14 cellular contexts compared by ENCODE assay signal in genomic region chrX:18422325-18422724, GRCh38. TPM values are rescaled to one million over a fixed set of nuclear protein-coding genes. Genes with fewer than 3 reads are reported as not detected.
DNase-seq lines count a peak whose midpoint lies in the region; ATAC-seq, FAIRE-seq and TF ChIP-seq lines count a peak whose summit lies in the region.
"Had no signal": no experiment of that assay in that cellular context is flagged by ENCODE, and none has a peak within 500 bp of the region (broad histone marks: within the 10 kb centered on the region; RNA-seq: fewer than 3 reads in every experiment).

No MANE protein-coding gene starts in this region.

- H3K9me3 Mint-ChIP-seq in astrocyte (ENCODE audit: unreplicated experiment): no peaks in the 10 kb centered on the region
- H3K9me3 Mint-ChIP-seq: stimulated activated memory B cell treated with anti-CD40 and anti-IgM and Interleukin-4, amounts not matched to agents 10 μg/mL and 1 μg/mL and 100 μg/mL, for 72 hours had no signal

- no peak overlapping the region for H2AFZ ChIP-seq in astrocyte (ENCODE audit: low read depth, low read length)

- DNase-seq in ACHN (peak; percentile 70), H4 (ENCODE audit: low spot score) (peak; percentile 32), astrocyte (ENCODE audit: low read depth) (peak; percentile 80), foreskin keratinocyte (peak; percentile 51 to 75), SIG-M5 (lab: John Stamatoyannopoulos, UW) (no peak), cortex of kidney (lab: John Stamatoyannopoulos, UW) (no peak)
- DNase-seq in activated T-cell treated with anti-CD3 and anti-CD28 coated beads, Interleukin-2, amount 50 U/mL, for 48 hours: no peak
- DNase-seq: activated naive CD4-positive, alpha-beta T cell treated with anti-CD3 and anti-CD28 coated beads, Interleukin-2, amount 50 U/mL, for 16 hours; NCI-H1105; NCI-H446 had no signal

- H3K27me3 Mint-ChIP-seq in astrocyte (ENCODE audit: low read depth, unreplicated experiment): no peaks in the 10 kb centered on the region
- H3K27me3 Mint-ChIP-seq: stimulated activated memory B cell treated with anti-CD40 and anti-IgM and Interleukin-4, amounts not matched to agents 10 μg/mL and 1 μg/mL and 100 μg/mL, for 72 hours had no signal

- no peaks in the 10 kb centered on the region for H3K9me3 ChIP-seq in astrocyte (ENCODE audit: insufficient read depth, low read depth, low read length)

- ATAC-seq in foreskin keratinocyte: no peak
- ATAC-seq in GM19397 (IDR thresholded peaks at IDR 0.05; ENCODE audit: unreplicated experiment): no peak
- ATAC-seq: stimulated activated memory B cell treated with anti-CD40 and anti-IgM and Interleukin-4, amounts not matched to agents 10 μg/mL and 1 μg/mL and 100 μg/mL, for 72 hours had no signal

- no peak overlapping the region for H3K9ac ChIP-seq in astrocyte (ENCODE audit: low read length)
- H3K9ac ChIP-seq: BLaER1 treated with 17β-estradiol and CSF1 and Interleukin-3, amounts not matched to agents 10 nM and 100 nM had no signal

- in situ Hi-C loops in ACHN (cut with HindIII; ENCODE audit: low pct_ligation_motif_present, low pct_unique_long_range_greater_than_20kb, low sequenced_read_pairs): no loop called here

- H3K4me1 ChIP-seq in astrocyte (ENCODE audit: insufficient read depth, low read length) (peaks cover 3% of the 10 kb centered on the region), foreskin keratinocyte (no peaks in the 10 kb centered on the region)

- TF ChIP-seq CTCF in astrocyte (IDR thresholded peaks at IDR 0.05; ENCODE audit: insufficient read depth, low read depth, low read length) (no peak), foreskin keratinocyte (conservative IDR thresholded peaks at IDR 0.05) (no peak)

- no peak overlapping the region for H3K4me3 ChIP-seq in astrocyte (ENCODE audit: insufficient read depth, low read depth, low read length)
- H3K4me3 ChIP-seq: BLaER1 treated with 17β-estradiol and CSF1 and Interleukin-3, amounts not matched to agents 10 nM and 100 nM had no signal

- peak; percentile 75 for FAIRE-seq in astrocyte (lab: Jason Lieb, UNC)

- H3K4me3 Mint-ChIP-seq in astrocyte (ENCODE audit: unreplicated experiment): peak overlapping the region; percentile 47
- H3K4me3 Mint-ChIP-seq: stimulated activated memory B cell treated with anti-CD40 and anti-IgM and Interleukin-4, amounts not matched to agents 10 μg/mL and 1 μg/mL and 100 μg/mL, for 72 hours had no signal

- H3K4me1 Mint-ChIP-seq in astrocyte (ENCODE audit: low read depth, unreplicated experiment): peaks cover 6% of the 10 kb centered on the region

- peak overlapping the region; percentile 93 for H3K27ac Mint-ChIP-seq in astrocyte (ENCODE audit: unreplicated experiment)
- H3K27ac Mint-ChIP-seq: stimulated activated memory B cell treated with anti-CD40 and anti-IgM and Interleukin-4, amounts not matched to agents 10 μg/mL and 1 μg/mL and 100 μg/mL, for 72 hours had no signal

- H3K27me3 ChIP-seq in astrocyte (ENCODE audit: insufficient read depth, low read length) (no peaks in the 10 kb centered on the region), foreskin keratinocyte (no peaks in the 10 kb centered on the region)

- peak overlapping the region; percentile 51 for H3K27ac ChIP-seq in astrocyte (ENCODE audit: low read depth, low read length)
- no peak overlapping the region for H3K27ac ChIP-seq in foreskin keratinocyte
- H3K27ac ChIP-seq: BLaER1 treated with 17β-estradiol and CSF1 and Interleukin-3, amounts not matched to agents 10 nM and 100 nM; RWPE1 had no signal

- no peaks in the 10 kb centered on the region for H3K79me2 ChIP-seq in astrocyte (ENCODE audit: insufficient read depth, low read length)

- H3K36me3 Mint-ChIP-seq in astrocyte (ENCODE audit: low read depth, unreplicated experiment): no peaks in the 10 kb centered on the region
- H3K36me3 Mint-ChIP-seq: stimulated activated memory B cell treated with anti-CD40 and anti-IgM and Interleukin-4, amounts not matched to agents 10 μg/mL and 1 μg/mL and 100 μg/mL, for 72 hours had no signal

- peak overlapping the region; percentile 40 for H3K4me2 ChIP-seq in astrocyte (ENCODE audit: low read length)
- H3K4me2 ChIP-seq: BLaER1 treated with 17β-estradiol and CSF1 and Interleukin-3, amounts not matched to agents 10 nM and 100 nM had no signal

- no peaks in the 10 kb centered on the region for H3K36me3 ChIP-seq in astrocyte (ENCODE audit: insufficient read depth, low read length)
- H3K36me3 ChIP-seq: BLaER1 treated with 17β-estradiol and CSF1 and Interleukin-3, amounts not matched to agents 10 nM and 100 nM had no signal

- H4K20me1 ChIP-seq in astrocyte (ENCODE audit: insufficient read depth, low read length): no peaks in the 10 kb centered on the region

RNA-seq across cellular contexts. Expression of gene CDKL5, which starts 3.1 kb away (rescaled TPM):
- 1.5 and 2.9 TPM in 2 replicates for total RNA-seq in H4 (2014; rRNA removed; shearing (Covaris generic))
- total RNA-seq in astrocyte (17.7 and 19.2 TPM in 2 replicates), foreskin keratinocyte (2.7 and 3.2 TPM in 2 replicates)
- 0.26 and 0.27 TPM in 2 replicates for polyA plus RNA-seq in foreskin keratinocyte

Comparison
In these comparisons a context has a peak if more than half of its experiments do, and no peak if none do; other contexts are left out.
1. DNase-seq: peak in ACHN (single experiment), H4 (single experiment), astrocyte (single experiment) and foreskin keratinocyte (2 of 2); none in activated T-cell treated with anti-CD3 and anti-CD28 coated beads, Interleukin-2, amount 50 U/mL, for 48 hours (0 of 2), SIG-M5 (single experiment) and cortex of kidney (single experiment).